8 cellular contexts compared by ENCODE assay signal in genomic region chr1:89953072-89953626, GRCh38. TPM values are rescaled to one million over a fixed set of nuclear protein-coding genes. Genes with fewer than 3 reads are reported as not detected.
A peak's percentile ranks its signal among the peaks of the same experiment; 100 is the strongest.
DNase-seq lines count a peak whose midpoint lies in the region; ATAC-seq lines count a peak whose summit lies in the region.

No MANE protein-coding gene starts in this region.

- peaks cover 31% of the 10 kb centered on the region for H3K4me1 Mint-ChIP-seq in activated naive CD8-positive, alpha-beta T cell treated with anti-CD3 and anti-CD28 coated beads, Interleukin-2, amount 50 U/mL, for 24 hours

- peaks cover under 1% of the 10 kb centered on the region for H3K27me3 Mint-ChIP-seq in activated naive CD8-positive, alpha-beta T cell treated with anti-CD3 and anti-CD28 coated beads, Interleukin-2, amount 50 U/mL, for 24 hours

- no peak overlapping the region for H3K27ac Mint-ChIP-seq in activated naive CD8-positive, alpha-beta T cell treated with anti-CD3 and anti-CD28 coated beads, Interleukin-2, amount 50 U/mL, for 24 hours

- no peaks in the 10 kb centered on the region for H3K36me3 Mint-ChIP-seq in activated naive CD8-positive, alpha-beta T cell treated with anti-CD3 and anti-CD28 coated beads, Interleukin-2, amount 50 U/mL, for 24 hours (ENCODE audit: low read depth)

- H3K4me3 Mint-ChIP-seq in activated naive CD8-positive, alpha-beta T cell treated with anti-CD3 and anti-CD28 coated beads, Interleukin-2, amount 50 U/mL, for 24 hours, result no peak overlapping the region

- peak; percentile 60 for ATAC-seq in HG02642 (IDR thresholded peaks at IDR 0.05; ENCODE audit: poor library complexity, unreplicated experiment)
- ATAC-seq in activated naive CD8-positive, alpha-beta T cell treated with anti-CD3 and anti-CD28 coated beads, Interleukin-2, amount 50 U/mL, for 24 hours, result peak; percentile 83
- ATAC-seq in left lobe of liver, result peak; percentile 78
- no peak for ATAC-seq in sciatic nerve

- intact Hi-C loops in sciatic nerve (cut with DNase I), result no loop called here

- peak; percentile 5 for DNase-seq in NK-92 treated with Interleukin-12 subunit alpha and Interleukin-12 subunit beta, amount 100 ng/mL, for 24 hours (lab: John Stamatoyannopoulos, UW)
- no peak for DNase-seq in NK-92 (lab: John Stamatoyannopoulos, UW; ENCODE audit: unreplicated experiment)
- DNase-seq in NOMO-1 (lab: John Stamatoyannopoulos, UW; ENCODE audit: unreplicated experiment in 2 of 2), result peak; percentile 28 to 30
- peak; percentile 42 for DNase-seq in activated naive CD8-positive, alpha-beta T cell treated with anti-CD3 and anti-CD28 coated beads, Interleukin-2, amount 50 U/mL, for 24 hours
- DNase-seq in left lobe of liver (ENCODE audit: low spot score), result peak; percentile 62
- no peak for DNase-seq in sciatic nerve (ENCODE audit: low spot score)
- DNase-seq in nucleus accumbens (lab: John Stamatoyannopoulos, UW), result no peak

- H3K9me3 Mint-ChIP-seq in activated naive CD8-positive, alpha-beta T cell treated with anti-CD3 and anti-CD28 coated beads, Interleukin-2, amount 50 U/mL, for 24 hours, result no peaks in the 10 kb centered on the region

RNA-seq across cellular contexts. Expression of gene ZNF326, which starts 41.8 kb away (rescaled TPM):
- total RNA-seq in left lobe of liver, result 11.2 TPM
- total RNA-seq in sciatic nerve, result 26.3 TPM

Comparison
In these comparisons a context has a peak if more than half of its experiments do, and no peak if none do; other contexts are left out.
1. DNase-seq: peak in NK-92 treated with Interleukin-12 subunit alpha and Interleukin-12 subunit beta, amount 100 ng/mL, for 24 hours (single experiment), NOMO-1 (2 of 2), activated naive CD8-positive, alpha-beta T cell treated with anti-CD3 and anti-CD28 coated beads, Interleukin-2, amount 50 U/mL, for 24 hours (single experiment) and left lobe of liver (single experiment); none in NK-92 (single experiment), sciatic nerve (single experiment) and nucleus accumbens (0 of 56).